In the genomic region with DNA sequence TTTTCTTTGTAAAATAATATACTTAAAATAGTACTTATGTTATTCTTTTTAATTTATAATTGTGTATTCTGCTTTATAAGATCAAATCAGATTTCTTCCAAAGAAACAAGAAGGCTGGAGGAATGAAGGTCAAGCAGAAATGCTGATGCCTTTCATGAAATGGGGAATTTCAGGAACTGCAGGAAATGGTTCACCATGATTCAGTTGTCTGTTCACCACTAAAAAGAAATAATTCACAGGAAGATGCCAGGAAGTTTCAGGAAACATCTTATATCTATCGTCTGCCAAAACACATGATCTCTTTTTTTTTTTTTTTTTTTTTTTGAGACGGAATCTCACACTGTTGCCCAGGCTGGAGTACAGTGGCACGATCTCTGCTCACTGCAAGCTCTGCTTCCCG, we compare ENCODE assay signal across 18 cellular contexts. TPM values are rescaled to one million over a fixed set of nuclear protein-coding genes. Genes with fewer than 3 reads are reported as not detected.
"Had no signal": no experiment of that assay in that cellular context is flagged by ENCODE, and none has a peak within 500 bp of the region (broad histone marks: within the 10 kb centered on the region; RNA-seq: fewer than 3 reads in every experiment).

No MANE protein-coding gene starts in this region.

- H3K27ac Mint-ChIP-seq: activated B cell treated with CpG ODN at 0.5 μM for 24 hours; activated CD4-positive, alpha-beta T cell treated with anti-CD3 and anti-CD28 coated beads, Interleukin-2, amount 10 ng/mL, durations not matched to agents 7 days and 5 days; activated naive CD4-positive, alpha-beta T cell treated with anti-CD3 and anti-CD28 coated beads for 36 hours; activated T-helper 17 cell treated with anti-CD3 and anti-CD28 coated beads, Interleukin-2, amount 50 U/mL, for 72 hours; T-helper 1 cell treated with Interleukin-12 subunit alpha and Interleukin-12 subunit beta and Interleukin-4 antibody, amounts not matched to agents 30 μg/mL and 1 μg/mL, for 36 hours had no signal

- H3K4me1 Mint-ChIP-seq: activated CD4-positive, alpha-beta T cell treated with anti-CD3 and anti-CD28 coated beads, Interleukin-2, amount 10 ng/mL, durations not matched to agents 7 days and 5 days; activated T-helper 17 cell treated with anti-CD3 and anti-CD28 coated beads, Interleukin-2, amount 50 U/mL, for 72 hours had no signal

- H3K27me3 Mint-ChIP-seq: activated B cell treated with CpG ODN at 0.5 μM for 24 hours had no signal

- H3K4me3 Mint-ChIP-seq: activated B cell treated with CpG ODN at 0.5 μM for 24 hours; activated CD4-positive, alpha-beta T cell treated with anti-CD3 and anti-CD28 coated beads, Interleukin-2, amount 10 ng/mL, durations not matched to agents 7 days and 5 days; activated naive CD4-positive, alpha-beta T cell treated with anti-CD3 and anti-CD28 coated beads for 36 hours; activated T-helper 17 cell treated with anti-CD3 and anti-CD28 coated beads, Interleukin-2, amount 50 U/mL, for 72 hours; T-helper 1 cell treated with Interleukin-12 subunit alpha and Interleukin-12 subunit beta and Interleukin-4 antibody, amounts not matched to agents 30 μg/mL and 1 μg/mL, for 36 hours had no signal

- DNase-seq: activated B cell treated with CpG ODN at 0.5 μM for 24 hours; activated CD4-positive, alpha-beta T cell treated with anti-CD3 and anti-CD28 coated beads, Interleukin-2, amount 10 ng/mL, durations not matched to agents 7 days and 5 days; activated CD8-positive, alpha-beta memory T cell treated with anti-CD3 and anti-CD28 coated beads for 24 hours; activated naive CD4-positive, alpha-beta T cell treated with anti-CD3 and anti-CD28 coated beads for 36 hours; central memory CD4-positive, alpha-beta T cell; effector memory CD4-positive, alpha-beta T cell; gastrocnemius medialis; heart right ventricle; islet precursor cell; left ventricle myocardium inferior; mesenchymal stem cell; stimulated activated CD4-positive, alpha-beta T cell treated with anti-CD3 and anti-CD28 coated beads, Interleukin-2, amount 100 ng/mL, for 48 hours; stimulated activated naive CD8-positive, alpha-beta T cell treated with anti-CD3 and anti-CD28 coated beads, Interleukin-15, Interleukin-2, amounts not matched to agents 100 U/mL and 50 U/mL, for 24 hours; upper lobe of right lung had no signal

- H3K9me3 Mint-ChIP-seq: activated B cell treated with CpG ODN at 0.5 μM for 24 hours; activated CD4-positive, alpha-beta T cell treated with anti-CD3 and anti-CD28 coated beads, Interleukin-2, amount 10 ng/mL, durations not matched to agents 7 days and 5 days; activated naive CD4-positive, alpha-beta T cell treated with anti-CD3 and anti-CD28 coated beads for 36 hours; activated T-helper 17 cell treated with anti-CD3 and anti-CD28 coated beads, Interleukin-2, amount 50 U/mL, for 72 hours; T-helper 1 cell treated with Interleukin-12 subunit alpha and Interleukin-12 subunit beta and Interleukin-4 antibody, amounts not matched to agents 30 μg/mL and 1 μg/mL, for 36 hours had no signal

- ATAC-seq: activated T-helper 17 cell treated with anti-CD3 and anti-CD28 coated beads, Interleukin-2, amount 50 U/mL, for 72 hours; gastrocnemius medialis; heart right ventricle; stimulated activated naive CD8-positive, alpha-beta T cell treated with anti-CD3 and anti-CD28 coated beads, Interleukin-15, Interleukin-2, amounts not matched to agents 100 U/mL and 50 U/mL, for 24 hours; upper lobe of right lung had no signal

- H3K27me3 ChIP-seq: gastrocnemius medialis, upper lobe of right lung had no signal

- H3K36me3 ChIP-seq: gastrocnemius medialis, heart right ventricle, left ventricle myocardium inferior, upper lobe of right lung had no signal

- H3K27ac ChIP-seq: coronary artery, gastrocnemius medialis, heart right ventricle, left ventricle myocardium inferior, upper lobe of right lung had no signal

- H3K4me1 ChIP-seq: gastrocnemius medialis, left ventricle myocardium inferior, upper lobe of right lung had no signal

- H3K9me3 ChIP-seq: gastrocnemius medialis, heart right ventricle, left ventricle myocardium inferior, upper lobe of right lung had no signal

- H3K4me3 ChIP-seq: coronary artery, gastrocnemius medialis, heart right ventricle, left ventricle myocardium inferior, upper lobe of right lung had no signal

RNA-seq across cellular contexts. Expression of a gene that starts 15.7 kb away (rescaled TPM):
- total RNA-seq: activated B cell treated with CpG ODN at 0.5 μM for 24 hours; activated CD4-positive, alpha-beta T cell treated with anti-CD3 and anti-CD28 coated beads, Interleukin-2, amount 10 ng/mL, durations not matched to agents 7 days and 5 days; activated naive CD4-positive, alpha-beta T cell treated with anti-CD3 and anti-CD28 coated beads for 36 hours; activated T-helper 17 cell treated with anti-CD3 and anti-CD28 coated beads, Interleukin-2, amount 50 U/mL, for 72 hours; gastrocnemius medialis; left ventricle myocardium inferior; osteoblast had no signal
